In the genomic region with DNA sequence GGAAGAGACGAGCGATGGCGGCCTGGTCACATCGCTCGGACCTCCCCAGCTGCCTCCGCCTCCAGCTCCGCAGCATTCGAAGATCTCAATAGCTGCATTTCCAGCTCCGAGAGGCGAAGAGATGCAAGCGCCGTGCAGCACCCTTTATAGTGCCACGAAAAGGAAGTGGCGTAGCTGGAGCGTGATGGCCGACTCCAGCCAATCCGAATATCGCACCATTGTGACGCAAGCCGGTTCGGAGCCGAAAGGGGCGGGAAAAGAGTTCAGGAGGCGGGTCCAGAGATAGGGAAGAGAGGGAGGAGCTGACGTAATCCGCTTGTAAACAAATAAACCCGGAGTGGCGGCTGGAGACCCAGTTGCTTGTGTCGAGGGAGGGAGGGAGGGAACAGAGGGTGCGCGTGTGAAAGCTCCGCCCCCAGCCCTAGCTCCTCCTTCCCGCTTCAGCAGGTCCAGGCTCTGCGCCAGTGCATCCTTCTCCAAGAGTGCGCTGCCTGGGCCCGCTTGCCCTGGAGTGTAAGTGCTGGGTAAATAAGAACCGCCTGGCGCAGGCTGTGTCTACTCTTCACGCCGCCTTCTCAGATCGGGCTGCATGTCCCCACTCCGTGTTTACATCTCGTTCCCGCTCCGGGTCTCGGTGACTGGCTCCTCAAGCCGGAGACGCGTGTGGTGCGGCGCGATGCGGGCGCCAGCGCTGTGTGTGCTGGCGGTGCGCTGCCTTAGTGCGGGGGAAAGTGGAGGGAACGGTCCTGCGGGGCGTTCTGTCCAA, we compare ENCODE assay signal across 1 cellular context.
TF ChIP-seq lines count a peak whose summit lies in the region.

A gene with protein sequence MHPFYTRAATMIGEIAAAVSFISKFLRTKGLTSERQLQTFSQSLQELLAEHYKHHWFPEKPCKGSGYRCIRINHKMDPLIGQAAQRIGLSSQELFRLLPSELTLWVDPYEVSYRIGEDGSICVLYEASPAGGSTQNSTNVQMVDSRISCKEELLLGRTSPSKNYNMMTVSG (minus strand): TSS at position 116 of the 766 bp plus-strand sequence. CDS start 311 bp downstream, outside the sequence.

TF ChIP-seq in K562, 482 proteins besides CTCF, POLR2A, EP300 and RAD21 (continued from another document and continues in another):
- TF ChIP-seq CHD4 (IDR thresholded peaks at IDR 0.05; ENCODE audit: insufficient read depth, insufficient replicate concordance, low read depth, low read length, poor library complexity, severe bottlenecking) (no peak), ZNF551 (CRISPR knock-in tag; IDR thresholded peaks at IDR 0.05) (no peak), ZBTB8A (IDR thresholded peaks at IDR 0.05; ENCODE audit: partially characterized antibody) (no peak), KAT8 (IDR thresholded peaks at IDR 0.05; ENCODE audit: low read depth) (no peak), MBD2 (IDR thresholded peaks at IDR 0.05; ENCODE audit: borderline replicate concordance, low read depth) (peak; percentile 92), PTTG1 (tag; IDR thresholded peaks at IDR 0.05; ENCODE audit: low read depth) (no peak), POLR3G (IDR thresholded peaks at IDR 0.05; ENCODE audit: extremely low read depth, insufficient read length, insufficient replicate concordance) (no peak), KLF10 (CRISPR knock-in tag; IDR thresholded peaks at IDR 0.05) (no peak), BRD9 (IDR thresholded peaks at IDR 0.05; ENCODE audit: low read depth, partially characterized antibody) (peak; percentile 30), ZNF766 (CRISPR knock-in tag; conservative IDR thresholded peaks at IDR 0.05) (peak; percentile 76; the same call in 1 of the 2 replicates), SP1 (CRISPR knock-in tag; IDR thresholded peaks at IDR 0.05) (peak; percentile 74), MTA1 (IDR thresholded peaks at IDR 0.05; ENCODE audit: borderline replicate concordance) (no peak), HLTF (IDR thresholded peaks at IDR 0.05) (0 out of 2 replicates have a peak, but pooled peaks have one; percentile 50)
- TF ChIP-seq, protein P1, sequence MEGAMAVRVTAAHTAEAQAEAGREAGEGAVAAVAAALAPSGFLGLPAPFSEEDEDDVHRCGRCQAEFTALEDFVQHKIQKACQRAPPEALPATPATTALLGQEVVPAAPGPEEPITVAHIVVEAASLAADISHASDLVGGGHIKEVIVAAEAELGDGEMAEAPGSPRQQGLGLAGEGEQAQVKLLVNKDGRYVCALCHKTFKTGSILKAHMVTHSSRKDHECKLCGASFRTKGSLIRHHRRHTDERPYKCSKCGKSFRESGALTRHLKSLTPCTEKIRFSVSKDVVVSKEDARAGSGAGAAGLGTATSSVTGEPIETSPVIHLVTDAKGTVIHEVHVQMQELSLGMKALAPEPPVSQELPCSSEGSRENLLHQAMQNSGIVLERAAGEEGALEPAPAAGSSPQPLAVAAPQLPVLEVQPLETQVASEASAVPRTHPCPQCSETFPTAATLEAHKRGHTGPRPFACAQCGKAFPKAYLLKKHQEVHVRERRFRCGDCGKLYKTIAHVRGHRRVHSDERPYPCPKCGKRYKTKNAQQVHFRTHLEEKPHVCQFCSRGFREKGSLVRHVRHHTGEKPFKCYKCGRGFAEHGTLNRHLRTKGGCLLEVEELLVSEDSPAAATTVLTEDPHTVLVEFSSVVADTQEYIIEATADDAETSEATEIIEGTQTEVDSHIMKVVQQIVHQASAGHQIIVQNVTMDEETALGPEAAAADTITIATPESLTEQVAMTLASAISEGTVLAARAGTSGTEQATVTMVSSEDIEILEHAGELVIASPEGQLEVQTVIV (CRISPR knock-in tag; IDR thresholded peaks at IDR 0.05; ENCODE audit: borderline replicate concordance), result no peak
- TF ChIP-seq, protein P2, sequence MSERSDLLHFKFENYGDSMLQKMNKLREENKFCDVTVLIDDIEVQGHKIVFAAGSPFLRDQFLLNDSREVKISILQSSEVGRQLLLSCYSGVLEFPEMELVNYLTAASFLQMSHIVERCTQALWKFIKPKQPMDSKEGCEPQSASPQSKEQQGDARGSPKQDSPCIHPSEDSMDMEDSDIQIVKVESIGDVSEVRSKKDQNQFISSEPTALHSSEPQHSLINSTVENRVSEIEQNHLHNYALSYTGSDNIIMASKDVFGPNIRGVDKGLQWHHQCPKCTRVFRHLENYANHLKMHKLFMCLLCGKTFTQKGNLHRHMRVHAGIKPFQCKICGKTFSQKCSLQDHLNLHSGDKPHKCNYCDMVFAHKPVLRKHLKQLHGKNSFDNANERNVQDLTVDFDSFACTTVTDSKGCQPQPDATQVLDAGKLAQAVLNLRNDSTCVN (CRISPR knock-in tag; IDR thresholded peaks at IDR 0.05), result no peak
- TF ChIP-seq, protein P3, sequence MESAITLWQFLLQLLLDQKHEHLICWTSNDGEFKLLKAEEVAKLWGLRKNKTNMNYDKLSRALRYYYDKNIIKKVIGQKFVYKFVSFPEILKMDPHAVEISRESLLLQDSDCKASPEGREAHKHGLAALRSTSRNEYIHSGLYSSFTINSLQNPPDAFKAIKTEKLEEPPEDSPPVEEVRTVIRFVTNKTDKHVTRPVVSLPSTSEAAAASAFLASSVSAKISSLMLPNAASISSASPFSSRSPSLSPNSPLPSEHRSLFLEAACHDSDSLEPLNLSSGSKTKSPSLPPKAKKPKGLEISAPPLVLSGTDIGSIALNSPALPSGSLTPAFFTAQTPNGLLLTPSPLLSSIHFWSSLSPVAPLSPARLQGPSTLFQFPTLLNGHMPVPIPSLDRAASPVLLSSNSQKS (CRISPR knock-in tag; IDR thresholded peaks at IDR 0.05), result no peak
- TF ChIP-seq, protein P4, sequence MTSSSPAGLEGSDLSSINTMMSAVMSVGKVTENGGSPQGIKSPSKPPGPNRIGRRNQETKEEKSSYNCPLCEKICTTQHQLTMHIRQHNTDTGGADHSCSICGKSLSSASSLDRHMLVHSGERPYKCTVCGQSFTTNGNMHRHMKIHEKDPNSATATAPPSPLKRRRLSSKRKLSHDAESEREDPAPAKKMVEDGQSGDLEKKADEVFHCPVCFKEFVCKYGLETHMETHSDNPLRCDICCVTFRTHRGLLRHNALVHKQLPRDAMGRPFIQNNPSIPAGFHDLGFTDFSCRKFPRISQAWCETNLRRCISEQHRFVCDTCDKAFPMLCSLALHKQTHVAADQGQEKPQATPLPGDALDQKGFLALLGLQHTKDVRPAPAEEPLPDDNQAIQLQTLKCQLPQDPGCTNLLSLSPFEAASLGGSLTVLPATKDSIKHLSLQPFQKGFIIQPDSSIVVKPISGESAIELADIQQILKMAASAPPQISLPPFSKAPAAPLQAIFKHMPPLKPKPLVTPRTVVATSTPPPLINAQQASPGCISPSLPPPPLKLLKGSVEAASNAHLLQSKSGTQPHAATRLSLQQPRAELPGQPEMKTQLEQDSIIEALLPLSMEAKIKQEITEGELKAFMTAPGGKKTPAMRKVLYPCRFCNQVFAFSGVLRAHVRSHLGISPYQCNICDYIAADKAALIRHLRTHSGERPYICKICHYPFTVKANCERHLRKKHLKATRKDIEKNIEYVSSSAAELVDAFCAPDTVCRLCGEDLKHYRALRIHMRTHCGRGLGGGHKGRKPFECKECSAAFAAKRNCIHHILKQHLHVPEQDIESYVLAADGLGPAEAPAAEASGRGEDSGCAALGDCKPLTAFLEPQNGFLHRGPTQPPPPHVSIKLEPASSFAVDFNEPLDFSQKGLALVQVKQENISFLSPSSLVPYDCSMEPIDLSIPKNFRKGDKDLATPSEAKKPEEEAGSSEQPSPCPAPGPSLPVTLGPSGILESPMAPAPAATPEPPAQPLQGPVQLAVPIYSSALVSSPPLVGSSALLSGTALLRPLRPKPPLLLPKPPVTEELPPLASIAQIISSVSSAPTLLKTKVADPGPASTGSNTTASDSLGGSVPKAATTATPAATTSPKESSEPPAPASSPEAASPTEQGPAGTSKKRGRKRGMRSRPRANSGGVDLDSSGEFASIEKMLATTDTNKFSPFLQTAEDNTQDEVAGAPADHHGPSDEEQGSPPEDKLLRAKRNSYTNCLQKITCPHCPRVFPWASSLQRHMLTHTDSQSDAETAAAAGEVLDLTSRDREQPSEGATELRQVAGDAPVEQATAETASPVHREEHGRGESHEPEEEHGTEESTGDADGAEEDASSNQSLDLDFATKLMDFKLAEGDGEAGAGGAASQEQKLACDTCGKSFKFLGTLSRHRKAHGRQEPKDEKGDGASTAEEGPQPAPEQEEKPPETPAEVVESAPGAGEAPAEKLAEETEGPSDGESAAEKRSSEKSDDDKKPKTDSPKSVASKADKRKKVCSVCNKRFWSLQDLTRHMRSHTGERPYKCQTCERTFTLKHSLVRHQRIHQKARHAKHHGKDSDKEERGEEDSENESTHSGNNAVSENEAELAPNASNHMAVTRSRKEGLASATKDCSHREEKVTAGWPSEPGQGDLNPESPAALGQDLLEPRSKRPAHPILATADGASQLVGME (CRISPR knock-in tag; IDR thresholded peaks at IDR 0.05), result peak; percentile 79; the same call in 1 of the 2 replicates
- TF ChIP-seq, protein P5, sequence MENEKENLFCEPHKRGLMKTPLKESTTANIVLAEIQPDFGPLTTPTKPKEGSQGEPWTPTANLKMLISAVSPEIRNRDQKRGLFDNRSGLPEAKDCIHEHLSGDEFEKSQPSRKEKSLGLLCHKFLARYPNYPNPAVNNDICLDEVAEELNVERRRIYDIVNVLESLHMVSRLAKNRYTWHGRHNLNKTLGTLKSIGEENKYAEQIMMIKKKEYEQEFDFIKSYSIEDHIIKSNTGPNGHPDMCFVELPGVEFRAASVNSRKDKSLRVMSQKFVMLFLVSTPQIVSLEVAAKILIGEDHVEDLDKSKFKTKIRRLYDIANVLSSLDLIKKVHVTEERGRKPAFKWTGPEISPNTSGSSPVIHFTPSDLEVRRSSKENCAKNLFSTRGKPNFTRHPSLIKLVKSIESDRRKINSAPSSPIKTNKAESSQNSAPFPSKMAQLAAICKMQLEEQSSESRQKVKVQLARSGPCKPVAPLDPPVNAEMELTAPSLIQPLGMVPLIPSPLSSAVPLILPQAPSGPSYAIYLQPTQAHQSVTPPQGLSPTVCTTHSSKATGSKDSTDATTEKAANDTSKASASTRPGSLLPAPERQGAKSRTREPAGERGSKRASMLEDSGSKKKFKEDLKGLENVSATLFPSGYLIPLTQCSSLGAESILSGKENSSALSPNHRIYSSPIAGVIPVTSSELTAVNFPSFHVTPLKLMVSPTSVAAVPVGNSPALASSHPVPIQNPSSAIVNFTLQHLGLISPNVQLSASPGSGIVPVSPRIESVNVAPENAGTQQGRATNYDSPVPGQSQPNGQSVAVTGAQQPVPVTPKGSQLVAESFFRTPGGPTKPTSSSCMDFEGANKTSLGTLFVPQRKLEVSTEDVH (IDR thresholded peaks at IDR 0.05; ENCODE audit: low read depth, partially characterized antibody), result peak; percentile 78
- TF ChIP-seq, protein P6, sequence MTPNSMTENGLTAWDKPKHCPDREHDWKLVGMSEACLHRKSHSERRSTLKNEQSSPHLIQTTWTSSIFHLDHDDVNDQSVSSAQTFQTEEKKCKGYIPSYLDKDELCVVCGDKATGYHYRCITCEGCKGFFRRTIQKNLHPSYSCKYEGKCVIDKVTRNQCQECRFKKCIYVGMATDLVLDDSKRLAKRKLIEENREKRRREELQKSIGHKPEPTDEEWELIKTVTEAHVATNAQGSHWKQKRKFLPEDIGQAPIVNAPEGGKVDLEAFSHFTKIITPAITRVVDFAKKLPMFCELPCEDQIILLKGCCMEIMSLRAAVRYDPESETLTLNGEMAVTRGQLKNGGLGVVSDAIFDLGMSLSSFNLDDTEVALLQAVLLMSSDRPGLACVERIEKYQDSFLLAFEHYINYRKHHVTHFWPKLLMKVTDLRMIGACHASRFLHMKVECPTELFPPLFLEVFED (CRISPR knock-in tag; conservative IDR thresholded peaks at IDR 0.05), result peak; percentile 83; the same call in 1 of the 2 replicates
- TF ChIP-seq, protein P7, sequence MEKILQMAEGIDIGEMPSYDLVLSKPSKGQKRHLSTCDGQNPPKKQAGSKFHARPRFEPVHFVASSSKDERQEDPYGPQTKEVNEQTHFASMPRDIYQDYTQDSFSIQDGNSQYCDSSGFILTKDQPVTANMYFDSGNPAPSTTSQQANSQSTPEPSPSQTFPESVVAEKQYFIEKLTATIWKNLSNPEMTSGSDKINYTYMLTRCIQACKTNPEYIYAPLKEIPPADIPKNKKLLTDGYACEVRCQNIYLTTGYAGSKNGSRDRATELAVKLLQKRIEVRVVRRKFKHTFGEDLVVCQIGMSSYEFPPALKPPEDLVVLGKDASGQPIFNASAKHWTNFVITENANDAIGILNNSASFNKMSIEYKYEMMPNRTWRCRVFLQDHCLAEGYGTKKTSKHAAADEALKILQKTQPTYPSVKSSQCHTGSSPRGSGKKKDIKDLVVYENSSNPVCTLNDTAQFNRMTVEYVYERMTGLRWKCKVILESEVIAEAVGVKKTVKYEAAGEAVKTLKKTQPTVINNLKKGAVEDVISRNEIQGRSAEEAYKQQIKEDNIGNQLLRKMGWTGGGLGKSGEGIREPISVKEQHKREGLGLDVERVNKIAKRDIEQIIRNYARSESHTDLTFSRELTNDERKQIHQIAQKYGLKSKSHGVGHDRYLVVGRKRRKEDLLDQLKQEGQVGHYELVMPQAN (IDR thresholded peaks at IDR 0.05; ENCODE audit: borderline replicate concordance), result peak; percentile 71
- TF ChIP-seq, protein P8, sequence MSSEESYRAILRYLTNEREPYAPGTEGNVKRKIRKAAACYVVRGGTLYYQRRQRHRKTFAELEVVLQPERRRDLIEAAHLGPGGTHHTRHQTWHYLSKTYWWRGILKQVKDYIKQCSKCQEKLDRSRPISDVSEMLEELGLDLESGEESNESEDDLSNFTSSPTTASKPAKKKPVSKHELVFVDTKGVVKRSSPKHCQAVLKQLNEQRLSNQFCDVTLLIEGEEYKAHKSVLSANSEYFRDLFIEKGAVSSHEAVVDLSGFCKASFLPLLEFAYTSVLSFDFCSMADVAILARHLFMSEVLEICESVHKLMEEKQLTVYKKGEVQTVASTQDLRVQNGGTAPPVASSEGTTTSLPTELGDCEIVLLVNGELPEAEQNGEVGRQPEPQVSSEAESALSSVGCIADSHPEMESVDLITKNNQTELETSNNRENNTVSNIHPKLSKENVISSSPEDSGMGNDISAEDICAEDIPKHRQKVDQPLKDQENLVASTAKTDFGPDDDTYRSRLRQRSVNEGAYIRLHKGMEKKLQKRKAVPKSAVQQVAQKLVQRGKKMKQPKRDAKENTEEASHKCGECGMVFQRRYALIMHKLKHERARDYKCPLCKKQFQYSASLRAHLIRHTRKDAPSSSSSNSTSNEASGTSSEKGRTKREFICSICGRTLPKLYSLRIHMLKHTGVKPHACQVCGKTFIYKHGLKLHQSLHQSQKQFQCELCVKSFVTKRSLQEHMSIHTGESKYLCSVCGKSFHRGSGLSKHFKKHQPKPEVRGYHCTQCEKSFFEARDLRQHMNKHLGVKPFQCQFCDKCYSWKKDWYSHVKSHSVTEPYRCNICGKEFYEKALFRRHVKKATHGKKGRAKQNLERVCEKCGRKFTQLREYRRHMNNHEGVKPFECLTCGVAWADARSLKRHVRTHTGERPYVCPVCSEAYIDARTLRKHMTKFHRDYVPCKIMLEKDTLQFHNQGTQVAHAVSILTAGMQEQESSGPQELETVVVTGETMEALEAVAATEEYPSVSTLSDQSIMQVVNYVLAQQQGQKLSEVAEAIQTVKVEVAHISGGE (CRISPR knock-in tag; IDR thresholded peaks at IDR 0.05), result no peak
